27 cellular contexts compared by ENCODE assay signal in the genomic region with DNA sequence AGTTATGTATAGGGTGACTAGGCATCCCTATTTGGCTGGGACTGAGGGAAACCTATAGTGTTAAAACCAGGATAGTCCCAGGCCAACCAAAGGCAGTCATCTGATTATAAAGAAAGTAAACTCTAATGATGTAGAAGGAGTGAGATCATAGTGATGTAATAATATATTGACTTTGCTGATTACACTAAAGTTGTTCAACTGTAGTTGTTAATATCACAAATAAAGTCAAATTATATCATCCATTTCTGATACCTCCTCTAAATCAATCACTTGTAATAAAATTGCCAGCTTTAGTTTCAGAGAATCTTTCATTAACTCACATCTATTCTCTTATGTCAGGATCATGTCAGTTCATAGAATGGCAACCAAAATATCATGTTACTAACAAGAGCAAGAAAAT.
"Had no signal": no experiment of that assay in that cellular context is flagged by ENCODE, and none has a peak within 500 bp of the region (broad histone marks: within the 10 kb centered on the region; RNA-seq: fewer than 3 reads in every experiment).

No MANE protein-coding gene starts in this region.

- DNase-seq: colonic mucosa; cortex of kidney; dermis blood vessel endothelial cell; dorsolateral prefrontal cortex; effector CD4-positive, alpha-beta T cell; effector CD8-positive, alpha-beta T cell; effector memory CD4-positive, alpha-beta T cell; effector memory CD8-positive, alpha-beta T cell; endodermal cell; esophagus squamous epithelium; foreskin fibroblast; foreskin keratinocyte; foreskin melanocyte; gastrocnemius medialis; glutamatergic neuron; head of caudate nucleus; heart left ventricle; heart right ventricle had no signal

- H3K27ac ChIP-seq: colonic mucosa, coronary artery, dorsolateral prefrontal cortex, epithelial cell of prostate, esophagus muscularis mucosa, esophagus squamous epithelium, foreskin keratinocyte, gastrocnemius medialis, gastroesophageal sphincter, heart left ventricle, heart right ventricle had no signal

- H3K4me3 ChIP-seq: colonic mucosa, coronary artery, dorsolateral prefrontal cortex, esophagus muscularis mucosa, esophagus squamous epithelium, gastrocnemius medialis, gastroesophageal sphincter, heart left ventricle, heart right ventricle had no signal

- FAIRE-seq: colon, endometrium, endothelial cell of umbilical vein, frontal cortex had no signal

- H3K27me3 ChIP-seq: colonic mucosa had no signal

- ATAC-seq: effector memory CD8-positive, alpha-beta T cell; esophagus mucosa; foreskin keratinocyte; gastrocnemius medialis; gastroesophageal sphincter; heart left ventricle; heart right ventricle had no signal

- H3K36me3 ChIP-seq: colonic mucosa, esophagus muscularis mucosa, esophagus squamous epithelium, gastrocnemius medialis, gastroesophageal sphincter, heart left ventricle, heart right ventricle had no signal

- H3K9me3 ChIP-seq: colonic mucosa, esophagus muscularis mucosa, esophagus squamous epithelium, gastrocnemius medialis, gastroesophageal sphincter had no signal

- H3K4me1 ChIP-seq: colonic mucosa, esophagus muscularis mucosa, esophagus squamous epithelium, foreskin keratinocyte, gastrocnemius medialis, gastroesophageal sphincter, heart left ventricle, heart right ventricle had no signal
